9 cellular contexts compared by ENCODE assay signal in genomic region chr9:95852059-95853032, GRCh38. TPM values are rescaled to one million over a fixed set of nuclear protein-coding genes. Genes with fewer than 3 reads are reported as not detected.
DNase-seq lines count a peak whose midpoint lies in the region; ATAC-seq and TF ChIP-seq lines count a peak whose summit lies in the region.
"Had no signal": no experiment of that assay in that cellular context is flagged by ENCODE, and none has a peak within 500 bp of the region (broad histone marks: within the 10 kb centered on the region; RNA-seq: fewer than 3 reads in every experiment).

No MANE protein-coding gene starts in this region.

- H3K4me1 Mint-ChIP-seq in GM23338: peaks cover 16% of the 10 kb centered on the region

- H3K27ac ChIP-seq in fibroblast of lung (ENCODE audit: insufficient read depth, low read length) (no peak overlapping the region), spleen (no peak overlapping the region), GM23338 (ENCODE audit: low read depth) (no peak overlapping the region)
- H3K27ac ChIP-seq: 22Rv1 had no signal

- H4K20me1 ChIP-seq in fibroblast of lung (ENCODE audit: control insufficient read depth, extremely low read depth, insufficient read depth, low read length) (no peaks in the 10 kb centered on the region), GM23338 (replicated peaks; ENCODE audit: insufficient read depth) (no peaks in the 10 kb centered on the region)

- no peak overlapping the region for H3K4me3 ChIP-seq in fibroblast of lung (replicated peaks in 1 of 4; ENCODE audit: control extremely low read depth in 1 of 4, insufficient read depth in 1 of 4, low read depth in 3 of 4, low read length in 4 of 4)
- H3K4me3 ChIP-seq in spleen: no peak overlapping the region
- H3K4me3 ChIP-seq in GM23338: no peak overlapping the region

- no peak overlapping the region for H2AFZ ChIP-seq in fibroblast of lung (ENCODE audit: low read length)
- no peak overlapping the region for H2AFZ ChIP-seq in GM23338

- TF ChIP-seq CTCF in fibroblast of lung (conservative IDR thresholded peaks at IDR 0.05 in 1 of 2, IDR thresholded peaks at IDR 0.05 in 1 of 2; ENCODE audit: low read depth in 1 of 2, low read length in 2 of 2) (no peak), spleen (IDR thresholded peaks at IDR 0.05 in 8 of 11, conservative IDR thresholded peaks at IDR 0.05 in 3 of 11) (no peak), GM23338 (conservative IDR thresholded peaks at IDR 0.05; ENCODE audit: low read depth in 2 of 2) (no peak)

- peaks cover 14% of the 10 kb centered on the region for H3K36me3 Mint-ChIP-seq in GM23338 (ENCODE audit: low read depth)

- H3K4me1 ChIP-seq in fibroblast of lung (ENCODE audit: control insufficient read depth, extremely low read depth, insufficient read depth, low read length) (peaks cover 9% of the 10 kb centered on the region), spleen (peaks cover 0 to 3% (median 0%) of the 10 kb centered on the region in 6 donors), GM23338 (ENCODE audit: insufficient read depth) (no peaks in the 10 kb centered on the region)

- peaks cover 2% of the 10 kb centered on the region for H3K27me3 Mint-ChIP-seq in GM23338 (ENCODE audit: insufficient read depth, low read depth, poor library complexity)

- 66 to 78% (median 74%) methylated on average over 7 of the region's 7 CpGs for WGBS in spleen, 5 donors

- no peak for TF ChIP-seq POLR2A in spleen (IDR thresholded peaks at IDR 0.05)

- ATAC-seq in GM21717 (IDR thresholded peaks at IDR 0.05; ENCODE audit: unreplicated experiment) (peak; percentile 89), GM23338 (no peak)

- H3F3A ChIP-seq in GM23338 (replicated peaks; ENCODE audit: low read depth): no peaks in the 10 kb centered on the region

- H3K27ac Mint-ChIP-seq in GM23338: no peak overlapping the region

- H3K9me3 ChIP-seq in fibroblast of lung (ENCODE audit: control insufficient read depth, insufficient read depth, low read depth, low read length): no peaks in the 10 kb centered on the region
- no peaks in the 10 kb centered on the region for H3K9me3 ChIP-seq in spleen

- H3K9ac ChIP-seq in fibroblast of lung (ENCODE audit: insufficient read depth, low read length): no peak overlapping the region

- H3K4me3 Mint-ChIP-seq in GM23338: no peak overlapping the region

- intact Hi-C loops in spleen (cut with DNase I; ENCODE audit: low total_unique reads): no loop called here

- DNase-seq in NCI-H1105 treated with DMSO at 0.1 percent for 48 hours (lab: John Stamatoyannopoulos, UW) (peak; percentile 44), NCI-H1105 (lab: John Stamatoyannopoulos, UW) (no peak), LoVo (ENCODE audit: low spot score) (peak; percentile 56), fibroblast of lung (ENCODE audit: low read depth in 2 of 2) (peak; percentile 46 to 80), spleen (no peak), GM23338 (ENCODE audit: low spot score) (no peak)
- DNase-seq in effector CD8-positive, alpha-beta T cell (lab: John Stamatoyannopoulos, UW): no peak

- H3K79me2 ChIP-seq in fibroblast of lung (ENCODE audit: control insufficient read depth, insufficient read depth, low read length): no peaks in the 10 kb centered on the region
- H3K79me2 ChIP-seq in GM23338 (replicated peaks; ENCODE audit: insufficient read depth): no peaks in the 10 kb centered on the region

- H3K27me3 ChIP-seq in fibroblast of lung (ENCODE audit: control insufficient read depth, insufficient read depth, low read length) (no peaks in the 10 kb centered on the region), spleen (replicated peaks in 1 of 7) (no peaks in the 10 kb centered on the region), GM23338 (ENCODE audit: insufficient read depth) (no peaks in the 10 kb centered on the region)

- no peaks in the 10 kb centered on the region for H3K36me3 ChIP-seq in fibroblast of lung (ENCODE audit: control insufficient read depth, insufficient read depth, low read length)
- H3K36me3 ChIP-seq in spleen: peaks cover 0 to 7% (median 0%) of the 10 kb centered on the region in 6 donors
- no peaks in the 10 kb centered on the region for H3K36me3 ChIP-seq in GM23338 (ENCODE audit: insufficient read depth)

- peaks cover 6% of the 10 kb centered on the region for H3K9me3 Mint-ChIP-seq in GM23338

- H3K9me2 ChIP-seq in GM23338 (ENCODE audit: insufficient read depth): no peaks in the 10 kb centered on the region

- H3K4me2 ChIP-seq in fibroblast of lung (ENCODE audit: extremely low read depth, insufficient read depth, low read length) (peak overlapping the region; percentile 17), GM23338 (no peak overlapping the region)

TF ChIP-seq in GM23338, 12 proteins besides CTCF, POLR2A, EP300 and RAD21 (continues in another document):
- no peak for TF ChIP-seq POLR2AphosphoS5 (IDR thresholded peaks at IDR 0.05; ENCODE audit: low read depth)
- TF ChIP-seq EZH2phosphoT487 (IDR thresholded peaks at IDR 0.05; ENCODE audit: unreplicated experiment): no peak
- no peak for TF ChIP-seq STAT1 (IDR thresholded peaks at IDR 0.05; ENCODE audit: unreplicated experiment)
- TF ChIP-seq EZH2 (IDR thresholded peaks at IDR 0.05; ENCODE audit: low read depth, unreplicated experiment): no peak
- no peak for TF ChIP-seq ZNF462 (CRISPR knock-in tag; IDR thresholded peaks at IDR 0.05)

RNA-seq across cellular contexts. Expression of gene ERCC6L2, which starts 23.1 kb away (rescaled TPM):
- total RNA-seq in fibroblast of lung (103 and 117 TPM in 2 replicates), spleen (100 to 1,000 TPM in 2 of 7 donors, 10 to 100 TPM in 5; 51.3 to 118 (median 82.4) TPM)
- polyA plus RNA-seq in fibroblast of lung (31.2 and 45.0 TPM in 2 replicates), spleen (1 to 10 TPM; 4.6 to 6.7 (median 5.0) TPM), GM23338 (2016; fragmentation: Nextera tagmentation; extraction: Ambion mirVana) (31.4 and 33.5 TPM in 2 replicates)
- 17.8 and 25.9 TPM in 2 replicates for polyA plus RNA-seq in fibroblast of lung (2012)
- polyA minus RNA-seq in fibroblast of lung (ENCODE audit: low replicate concordance): 5.3 and 7.8 TPM in 2 replicates
- total RNA-seq in GM23338 (2014; rRNA removed; shearing (Covaris generic)): 69.5 and 80.6 TPM in 2 replicates

Comparison
In these comparisons a context has a peak if more than half of its experiments do, and no peak if none do; other contexts are left out.
1. DNase-seq: peak in NCI-H1105 treated with DMSO at 0.1 percent for 48 hours (single experiment), LoVo (single experiment) and fibroblast of lung (2 of 2); none in NCI-H1105 (single experiment), spleen (single experiment), GM23338 (single experiment) and effector CD8-positive, alpha-beta T cell (single experiment).